Comparison of ENCODE assay signal across 11 cellular contexts in genomic region chr14:105859717-105860614, GRCh38.
A peak's percentile ranks its signal among the peaks of the same experiment; 100 is the strongest.
DNase-seq lines count a peak whose midpoint lies in the region; ATAC-seq and TF ChIP-seq lines count a peak whose summit lies in the region.
"Had no signal": no experiment of that assay in that cellular context is flagged by ENCODE, and none has a peak within 500 bp of the region (broad histone marks: within the 10 kb centered on the region; RNA-seq: fewer than 3 reads in every experiment).

No MANE protein-coding gene starts in this region.

- H3K9me3 ChIP-seq in DOHH2 (ENCODE audit: control insufficient read depth, insufficient read depth, low read length) (no peaks in the 10 kb centered on the region), RWPE2 (ENCODE audit: severe bottlenecking) (peaks cover 10% of the 10 kb centered on the region)

- H3K9me2 ChIP-seq in DOHH2 (replicated peaks; ENCODE audit: control insufficient read depth, low read length), result no peaks in the 10 kb centered on the region

- H3K4me3 Mint-ChIP-seq in activated naive CD8-positive, alpha-beta T cell treated with anti-CD3 and anti-CD28 coated beads for 36 hours, result peak overlapping the region; percentile 80
- no peak overlapping the region for H3K4me3 Mint-ChIP-seq in osteocyte (ENCODE audit: unreplicated experiment)

- H3K36me3 Mint-ChIP-seq in activated naive CD8-positive, alpha-beta T cell treated with anti-CD3 and anti-CD28 coated beads for 36 hours, result peaks cover 8% of the 10 kb centered on the region
- no peaks in the 10 kb centered on the region for H3K36me3 Mint-ChIP-seq in osteocyte (ENCODE audit: unreplicated experiment)

- peaks cover 30% of the 10 kb centered on the region for H3K4me1 ChIP-seq in DOHH2 (ENCODE audit: control insufficient read depth, low read length)
- no peaks in the 10 kb centered on the region for H3K4me1 ChIP-seq in RWPE2 (ENCODE audit: insufficient read depth, poor library complexity, severe bottlenecking)

- H3K36me3 ChIP-seq in DOHH2 (ENCODE audit: control insufficient read depth, low read length) (peaks cover 35% of the 10 kb centered on the region), RWPE2 (ENCODE audit: low read depth) (no peaks in the 10 kb centered on the region)

- H3F3A ChIP-seq in DOHH2 (ENCODE audit: control insufficient read depth, insufficient read depth), result peaks cover 28% of the 10 kb centered on the region

- no peaks in the 10 kb centered on the region for H3K27me3 Mint-ChIP-seq in activated naive CD8-positive, alpha-beta T cell treated with anti-CD3 and anti-CD28 coated beads for 36 hours
- no peaks in the 10 kb centered on the region for H3K27me3 Mint-ChIP-seq in osteocyte (ENCODE audit: unreplicated experiment)

- H3K27ac Mint-ChIP-seq in activated naive CD8-positive, alpha-beta T cell treated with anti-CD3 and anti-CD28 coated beads for 36 hours, result peak overlapping the region; percentile 93
- no peak overlapping the region for H3K27ac Mint-ChIP-seq in osteocyte (ENCODE audit: unreplicated experiment)

- H3K4me3 ChIP-seq in DOHH2 (ENCODE audit: low read length), result peak overlapping the region; percentile 89
- H3K4me3 ChIP-seq in RWPE2 (ENCODE audit: severe bottlenecking), result no peak overlapping the region

- H4K20me1 ChIP-seq in DOHH2 (ENCODE audit: control insufficient read depth, insufficient read depth, low read depth, low read length), result no peaks in the 10 kb centered on the region

- H3K27me3 ChIP-seq in DOHH2 (ENCODE audit: control insufficient read depth, low read length) (no peaks in the 10 kb centered on the region), RWPE2 (ENCODE audit: insufficient read depth, poor library complexity, severe bottlenecking) (no peaks in the 10 kb centered on the region)

- H3K27ac ChIP-seq in DOHH2 (ENCODE audit: low read depth, low read length) (peak overlapping the region; percentile 98), RWPE2 (ENCODE audit: poor library complexity, severe bottlenecking) (no peak overlapping the region)

- no peaks in the 10 kb centered on the region for H3K9me3 Mint-ChIP-seq in activated naive CD8-positive, alpha-beta T cell treated with anti-CD3 and anti-CD28 coated beads for 36 hours
- H3K9me3 Mint-ChIP-seq in osteocyte (ENCODE audit: unreplicated experiment), result peaks cover 19% of the 10 kb centered on the region

- DNase-seq in RWPE2 (ENCODE audit: low spot score), result peak; percentile 57
- DNase-seq in activated naive CD8-positive, alpha-beta T cell treated with anti-CD3 and anti-CD28 coated beads for 36 hours, result peak; percentile 36
- peak; percentile 72 for DNase-seq in osteocyte (ENCODE audit: extremely low spot score, unreplicated experiment)
- DNase-seq in AG08396 (ENCODE audit: low spot score), result no peak
- no peak for DNase-seq in germinal center (ENCODE audit: low spot score)
- DNase-seq in kidney tubule cell (ENCODE audit: low spot score), result no peak
- DNase-seq: cortex of kidney, GOT3, retina had no signal

- peak overlapping the region; percentile 82 for H3K4me2 ChIP-seq in DOHH2 (ENCODE audit: low read length)

- peaks cover 35% of the 10 kb centered on the region for H3K79me2 ChIP-seq in DOHH2 (ENCODE audit: control insufficient read depth, low read length)

- TF ChIP-seq CTCF in DOHH2 (IDR thresholded peaks at IDR 0.05; ENCODE audit: low read depth, low read length, poor library complexity, severe bottlenecking) (no peak), RWPE2 (IDR thresholded peaks at IDR 0.05; ENCODE audit: poor library complexity, severe bottlenecking) (no peak), osteocyte (IDR thresholded peaks at IDR 0.05) (no peak)

- peaks cover 29% of the 10 kb centered on the region for H3K4me1 Mint-ChIP-seq in activated naive CD8-positive, alpha-beta T cell treated with anti-CD3 and anti-CD28 coated beads for 36 hours
- H3K4me1 Mint-ChIP-seq in osteocyte (ENCODE audit: unreplicated experiment), result no peaks in the 10 kb centered on the region

- no peak for ATAC-seq in RWPE2 (ENCODE audit: low read depth)
- no peak for ATAC-seq in HG02610 (IDR thresholded peaks at IDR 0.05; ENCODE audit: unreplicated experiment)

Comparison
In these comparisons a context has a peak if more than half of its experiments do, and no peak if none do; other contexts are left out.
1. DNase-seq: peak in RWPE2 (single experiment), activated naive CD8-positive, alpha-beta T cell treated with anti-CD3 and anti-CD28 coated beads for 36 hours (single experiment) and osteocyte (single experiment); none in AG08396 (single experiment), germinal center (single experiment) and kidney tubule cell (single experiment).